Comparison of ENCODE assay signal across 11 cellular contexts in the genomic region with DNA sequence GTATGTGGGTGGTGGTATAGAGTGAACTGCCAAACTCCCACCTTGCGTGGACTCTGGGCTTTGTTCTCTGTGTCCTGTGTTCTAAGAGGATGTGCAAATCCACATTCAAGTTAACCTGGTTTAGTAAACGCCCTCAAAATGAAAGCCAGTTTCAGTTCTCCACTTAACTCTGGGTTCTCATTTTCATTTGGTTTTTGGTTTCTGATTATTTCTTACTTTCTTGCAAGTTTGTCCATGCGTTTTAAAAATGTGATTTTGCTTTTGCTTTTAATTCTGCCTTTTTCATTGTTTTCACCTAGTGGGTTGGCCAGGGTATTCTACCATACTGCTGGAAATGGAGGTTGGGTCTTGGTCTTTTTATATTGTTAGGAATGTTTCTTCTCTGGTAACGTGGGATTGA. TPM values are rescaled to one million over a fixed set of nuclear protein-coding genes. Genes with fewer than 3 reads are reported as not detected.
DNase-seq lines count a peak whose midpoint lies in the region; ATAC-seq and TF ChIP-seq lines count a peak whose summit lies in the region.
"Had no signal": no experiment of that assay in that cellular context is flagged by ENCODE, and none has a peak within 500 bp of the region (broad histone marks: within the 10 kb centered on the region; RNA-seq: fewer than 3 reads in every experiment).

No MANE protein-coding gene starts in this region.

- peak overlapping the region; percentile 20 for H3K4me3 Mint-ChIP-seq in activated CD4-positive, alpha-beta T cell treated with anti-CD3 and anti-CD28 coated beads for 36 hours
- peak overlapping the region in 1 of 10 donors; percentile 71 for H3K4me3 Mint-ChIP-seq in naive thymus-derived CD8-positive, alpha-beta T cell
- H3K4me3 Mint-ChIP-seq: neural crest cell had no signal

- POLR2A ChIA-PET in activated CD4-positive, alpha-beta T cell treated with anti-CD3 and anti-CD28 coated beads for 36 hours (lab: Charles Lee): no interaction called here
- POLR2A ChIA-PET in naive thymus-derived CD8-positive, alpha-beta T cell (lab: Charles Lee): no interaction called here

- CTCF ChIA-PET in activated CD4-positive, alpha-beta T cell treated with anti-CD3 and anti-CD28 coated beads for 36 hours (lab: Charles Lee): no interaction called here

- no peaks in the 10 kb centered on the region for H3K27me3 Mint-ChIP-seq in activated CD4-positive, alpha-beta T cell treated with anti-CD3 and anti-CD28 coated beads for 36 hours
- no peaks in the 10 kb centered on the region for H3K27me3 Mint-ChIP-seq in naive thymus-derived CD8-positive, alpha-beta T cell

- H3K4me1 Mint-ChIP-seq in activated CD4-positive, alpha-beta T cell treated with anti-CD3 and anti-CD28 coated beads for 36 hours: peaks cover 26% of the 10 kb centered on the region
- H3K4me1 Mint-ChIP-seq in naive thymus-derived CD8-positive, alpha-beta T cell: peaks cover 16 to 52% (median 34%) of the 10 kb centered on the region in 4 donors

- no peak overlapping the region for H3K4me3 ChIP-seq in coronary artery
- H3K4me3 ChIP-seq: A549, heart left ventricle had no signal

- no peak for DNase-seq in activated CD4-positive, alpha-beta T cell treated with anti-CD3 and anti-CD28 coated beads for 36 hours
- DNase-seq in activated CD4-positive, alpha-beta T cell treated with anti-CD3 and anti-CD28 coated beads, Interleukin-2, amount 50 U/mL, for 4 hours: no peak
- DNase-seq in coronary artery (ENCODE audit: low spot score) (peak; percentile 16), 8988T (no peak), D341Med (ENCODE audit: low spot score) (no peak)
- DNase-seq in naive thymus-derived CD8-positive, alpha-beta T cell: no peak
- DNase-seq: heart left ventricle had no signal

- H3K27ac Mint-ChIP-seq in activated CD4-positive, alpha-beta T cell treated with anti-CD3 and anti-CD28 coated beads for 36 hours: no peak overlapping the region
- peak overlapping the region in 4 of 10 donors; percentile 4 to 75 (median 60) for H3K27ac Mint-ChIP-seq in naive thymus-derived CD8-positive, alpha-beta T cell

- peaks cover 36% of the 10 kb centered on the region for H3K36me3 Mint-ChIP-seq in activated CD4-positive, alpha-beta T cell treated with anti-CD3 and anti-CD28 coated beads for 36 hours (ENCODE audit: low read depth)
- H3K36me3 Mint-ChIP-seq in naive thymus-derived CD8-positive, alpha-beta T cell: peaks cover 18 to 36% (median 21%) of the 10 kb centered on the region in 3 donors

- peak; percentile 66 for ATAC-seq in activated CD4-positive, alpha-beta T cell treated with anti-CD3 and anti-CD28 coated beads for 36 hours
- ATAC-seq in GM21529 (IDR thresholded peaks at IDR 0.05; ENCODE audit: unreplicated experiment): peak; percentile 96
- ATAC-seq in HG03280 (IDR thresholded peaks at IDR 0.05; ENCODE audit: unreplicated experiment): peak; percentile 94
- ATAC-seq in naive thymus-derived CD8-positive, alpha-beta T cell: no peak
- ATAC-seq: A549, heart left ventricle had no signal

- intact Hi-C loops in activated CD4-positive, alpha-beta T cell treated with anti-CD3 and anti-CD28 coated beads for 36 hours (cut with DNase I, micrococcal nuclease): loop anchor here in 1 of 2 experiments (5.0 kb wide), 1 partner anchor 84 kb away; no protein-coding TSS in a partner anchor

- TF ChIP-seq CTCF in coronary artery (IDR thresholded peaks at IDR 0.05): no peak

- peaks cover 10% of the 10 kb centered on the region for H3K9me3 Mint-ChIP-seq in activated CD4-positive, alpha-beta T cell treated with anti-CD3 and anti-CD28 coated beads for 36 hours (ENCODE audit: low read depth)
- peaks cover 2 to 15% (median 10%) of the 10 kb centered on the region in 9 donors for H3K9me3 Mint-ChIP-seq in naive thymus-derived CD8-positive, alpha-beta T cell

- H3K27ac ChIP-seq in coronary artery: no peak overlapping the region
- H3K27ac ChIP-seq: A549, heart left ventricle had no signal

RNA-seq across cellular contexts. Expression of a gene that starts 38.2 kb away (rescaled TPM):
- total RNA-seq in activated CD4-positive, alpha-beta T cell treated with anti-CD3 and anti-CD28 coated beads for 36 hours: 10 to 100 TPM; 29.9 to 49.1 TPM
- 10 to 100 TPM; 46.7 to 51.1 TPM for total RNA-seq in naive thymus-derived CD8-positive, alpha-beta T cell
- 10 to 100 TPM in 1 of 3 donors, 1 to 10 TPM in 2; 6.9 to 15.8 (median 9.1) TPM for polyA plus RNA-seq in naive thymus-derived CD8-positive, alpha-beta T cell

Comparison
In these comparisons a context has a peak if more than half of its experiments do, and no peak if none do; other contexts are left out.
1. ATAC-seq: peak in activated CD4-positive, alpha-beta T cell treated with anti-CD3 and anti-CD28 coated beads for 36 hours (single experiment), GM21529 (single experiment) and HG03280 (single experiment); none in naive thymus-derived CD8-positive, alpha-beta T cell (0 of 2).